In genomic region chr15:56741541-56741940, GRCh38 we compare ENCODE assay signal across 33 cellular contexts.
"Had no signal": no experiment of that assay in that cellular context is flagged by ENCODE, and none has a peak within 500 bp of the region (broad histone marks: within the 10 kb centered on the region; RNA-seq: fewer than 3 reads in every experiment).

No MANE protein-coding gene starts in this region.

- H3K27me3 ChIP-seq: brain microvascular endothelial cell, dorsolateral prefrontal cortex had no signal

- H3K9me3 Mint-ChIP-seq: activated B cell treated with CpG ODN at 0.5 μM for 24 hours; activated CD4-positive, alpha-beta memory T cell treated with anti-CD3 and anti-CD28 coated beads for 36 hours; activated naive CD4-positive, alpha-beta T cell treated with anti-CD3 and anti-CD28 coated beads for 36 hours; activated naive CD4-positive, alpha-beta T cell treated with anti-CD3 and anti-CD28 coated beads, Interleukin-2, amount 50 U/mL, for 24 hours; activated naive CD8-positive, alpha-beta T cell treated with anti-CD3 and anti-CD28 coated beads for 36 hours; activated naive CD8-positive, alpha-beta T cell treated with anti-CD3 and anti-CD28 coated beads, Interleukin-2, amount 50 U/mL, for 24 hours; activated T-helper 2 cell treated with anti-CD3 and anti-CD28 coated beads, Interferon-gamma antibody, Interleukin-2, Interleukin-4, amounts not matched to agents 10 μg/mL and 5 μg/mL and 100 μg/mL, durations not matched to agents 14 hours and 24 hours and 36 hours; central memory CD8-positive, alpha-beta T cell; endodermal cell; T-helper 2 cell treated with Interferon-gamma antibody and Interleukin-4, amounts not matched to agents 5 μg/mL and 100 μg/mL, for 36 hours had no signal

- ATAC-seq: activated CD4-positive, alpha-beta T cell treated with anti-CD3 and anti-CD28 coated beads for 36 hours; activated CD4-positive, CD25-positive, alpha-beta regulatory T cell treated with anti-CD3 and anti-CD28 coated beads, Interleukin-2, amount 50 U/mL, for 24 hours; activated CD8-positive, alpha-beta memory T cell treated with anti-CD3 and anti-CD28 coated beads, Interleukin-2, amount 10 ng/mL, durations not matched to agents 7 days and 5 days; activated CD8-positive, alpha-beta T cell treated with anti-CD3 and anti-CD28 coated beads, Interleukin-2, amount 10 ng/mL, durations not matched to agents 7 days and 5 days; activated naive CD8-positive, alpha-beta T cell treated with anti-CD3 and anti-CD28 coated beads, Interleukin-2, amount 50 U/mL, for 24 hours; esophagus mucosa; T-helper 17 cell had no signal

- H3K36me3 ChIP-seq: brain microvascular endothelial cell, WERI-Rb-1 had no signal

- DNase-seq: activated B cell treated with CpG ODN at 0.5 μM for 24 hours; activated CD4-positive, alpha-beta memory T cell treated with anti-CD3 and anti-CD28 coated beads for 36 hours; activated CD4-positive, alpha-beta T cell treated with anti-CD3 and anti-CD28 coated beads for 36 hours; activated CD8-positive, alpha-beta memory T cell treated with anti-CD3 and anti-CD28 coated beads, Interleukin-2, amount 10 ng/mL, durations not matched to agents 7 days and 5 days; activated CD8-positive, alpha-beta memory T cell treated with anti-CD3 and anti-CD28 coated beads, Interleukin-2, amount 50 U/mL, for 4 hours; activated CD8-positive, alpha-beta T cell treated with anti-CD3 and anti-CD28 coated beads, Interleukin-2, amount 10 ng/mL, durations not matched to agents 7 days and 5 days; activated effector memory CD4-positive, alpha-beta T cell treated with anti-CD3 and anti-CD28 coated beads, Interleukin-2, amount 50 U/mL, for 16 hours; activated naive CD4-positive, alpha-beta T cell treated with anti-CD3 and anti-CD28 coated beads for 36 hours; activated naive CD8-positive, alpha-beta T cell treated with anti-CD3 and anti-CD28 coated beads for 36 hours; activated naive CD8-positive, alpha-beta T cell treated with anti-CD3 and anti-CD28 coated beads, Interleukin-2, amount 50 U/mL, for 24 hours; activated T-cell treated with anti-CD3 and anti-CD28 coated beads, Interleukin-2, amount 50 U/mL, for 1 hour; activated T-cell treated with anti-CD3 and anti-CD28 coated beads, Interleukin-2, amount 50 U/mL, for 48 hours; anterior cingulate cortex; brain microvascular endothelial cell; dorsolateral prefrontal cortex; effector memory CD4-positive, alpha-beta T cell; endodermal cell; foreskin fibroblast; head of caudate nucleus; T-helper 1 cell; T-helper 17 cell; T1000; WERI-Rb-1 had no signal

- H3K36me3 Mint-ChIP-seq: activated CD4-positive, alpha-beta memory T cell treated with anti-CD3 and anti-CD28 coated beads for 36 hours; activated CD8-positive, alpha-beta memory T cell treated with anti-CD3 and anti-CD28 coated beads, Interleukin-2, amount 10 ng/mL, durations not matched to agents 7 days and 5 days; activated naive CD4-positive, alpha-beta T cell treated with anti-CD3 and anti-CD28 coated beads, Interleukin-2, amount 50 U/mL, for 24 hours; activated naive CD8-positive, alpha-beta T cell treated with anti-CD3 and anti-CD28 coated beads for 36 hours had no signal

- H3K4me1 Mint-ChIP-seq: activated B cell treated with CpG ODN at 0.5 μM for 24 hours; activated CD4-positive, alpha-beta T cell treated with anti-CD3 and anti-CD28 coated beads for 36 hours; activated CD4-positive, alpha-beta T cell treated with anti-CD3 and anti-CD28 coated beads, Interleukin-2, amount 10 ng/mL, durations not matched to agents 24 days and 14 days; activated CD8-positive, alpha-beta memory T cell treated with anti-CD3 and anti-CD28 coated beads, Interleukin-2, amount 10 ng/mL, durations not matched to agents 7 days and 5 days; activated naive CD4-positive, alpha-beta T cell treated with anti-CD3 and anti-CD28 coated beads, Interleukin-2, amount 50 U/mL, for 24 hours; activated naive CD8-positive, alpha-beta T cell treated with anti-CD3 and anti-CD28 coated beads for 36 hours; activated naive CD8-positive, alpha-beta T cell treated with anti-CD3 and anti-CD28 coated beads, Interleukin-2, amount 50 U/mL, for 24 hours; central memory CD8-positive, alpha-beta T cell; T-helper 17 cell had no signal

- H3K4me3 ChIP-seq: coronary artery, dorsolateral prefrontal cortex had no signal

- H3K27ac ChIP-seq: brain microvascular endothelial cell, coronary artery, dorsolateral prefrontal cortex, WERI-Rb-1 had no signal

- H3K27me3 Mint-ChIP-seq: activated B cell treated with CpG ODN at 0.5 μM for 24 hours; activated naive CD8-positive, alpha-beta T cell treated with anti-CD3 and anti-CD28 coated beads for 36 hours; dendritic cell treated with granulocyte-macrophage colony-stimulating factor and Interleukin-4, amounts not matched to agents 40 ng/mL and 50 ng/mL, for 4 days had no signal

- H3K4me3 Mint-ChIP-seq: activated B cell treated with CpG ODN at 0.5 μM for 24 hours; activated CD4-positive, alpha-beta memory T cell treated with anti-CD3 and anti-CD28 coated beads for 36 hours; activated CD4-positive, alpha-beta T cell treated with anti-CD3 and anti-CD28 coated beads for 36 hours; activated CD4-positive, alpha-beta T cell treated with anti-CD3 and anti-CD28 coated beads, Interleukin-2, amount 10 ng/mL, durations not matched to agents 24 days and 14 days; activated CD8-positive, alpha-beta memory T cell treated with anti-CD3 and anti-CD28 coated beads, Interleukin-2, amount 10 ng/mL, durations not matched to agents 7 days and 5 days; activated CD8-positive, alpha-beta T cell treated with anti-CD3 and anti-CD28 coated beads, Interleukin-2, amount 10 ng/mL, durations not matched to agents 7 days and 5 days; activated naive CD4-positive, alpha-beta T cell treated with anti-CD3 and anti-CD28 coated beads for 36 hours; activated naive CD4-positive, alpha-beta T cell treated with anti-CD3 and anti-CD28 coated beads, Interleukin-2, amount 50 U/mL, for 24 hours; activated naive CD8-positive, alpha-beta T cell treated with anti-CD3 and anti-CD28 coated beads for 36 hours; activated naive CD8-positive, alpha-beta T cell treated with anti-CD3 and anti-CD28 coated beads, Interleukin-2, amount 50 U/mL, for 24 hours; activated T-helper 1 cell treated with anti-CD3 and anti-CD28 coated beads, Interleukin-12 subunit alpha, Interleukin-12 subunit beta, Interleukin-2, Interleukin-4 antibody, amounts not matched to agents 30 ng/mL and 10 ng/mL and 1 ng/mL, durations not matched to agents 14 hours and 24 hours and 36 hours; central memory CD8-positive, alpha-beta T cell; dendritic cell treated with granulocyte-macrophage colony-stimulating factor and Interleukin-4, amounts not matched to agents 40 ng/mL and 50 ng/mL, for 4 days; endodermal cell; T-helper 17 cell; T-helper 2 cell treated with Interferon-gamma antibody and Interleukin-4, amounts not matched to agents 5 μg/mL and 100 μg/mL, for 36 hours had no signal

- H3K27ac Mint-ChIP-seq: activated B cell treated with CpG ODN at 0.5 μM for 24 hours; activated CD4-positive, alpha-beta memory T cell treated with anti-CD3 and anti-CD28 coated beads for 36 hours; activated CD4-positive, alpha-beta T cell treated with anti-CD3 and anti-CD28 coated beads for 36 hours; activated CD4-positive, alpha-beta T cell treated with anti-CD3 and anti-CD28 coated beads, Interleukin-2, amount 10 ng/mL, durations not matched to agents 24 days and 14 days; activated CD8-positive, alpha-beta memory T cell treated with anti-CD3 and anti-CD28 coated beads, Interleukin-2, amount 10 ng/mL, durations not matched to agents 7 days and 5 days; activated CD8-positive, alpha-beta T cell treated with anti-CD3 and anti-CD28 coated beads, Interleukin-2, amount 10 ng/mL, durations not matched to agents 7 days and 5 days; activated naive CD4-positive, alpha-beta T cell treated with anti-CD3 and anti-CD28 coated beads for 36 hours; activated naive CD4-positive, alpha-beta T cell treated with anti-CD3 and anti-CD28 coated beads, Interleukin-2, amount 50 U/mL, for 24 hours; activated naive CD8-positive, alpha-beta T cell treated with anti-CD3 and anti-CD28 coated beads for 36 hours; activated naive CD8-positive, alpha-beta T cell treated with anti-CD3 and anti-CD28 coated beads, Interleukin-2, amount 50 U/mL, for 24 hours; activated T-helper 1 cell treated with anti-CD3 and anti-CD28 coated beads, Interleukin-12 subunit alpha, Interleukin-12 subunit beta, Interleukin-2, Interleukin-4 antibody, amounts not matched to agents 30 ng/mL and 10 ng/mL and 1 ng/mL, durations not matched to agents 14 hours and 24 hours and 36 hours; activated T-helper 2 cell treated with anti-CD3 and anti-CD28 coated beads, Interferon-gamma antibody, Interleukin-2, Interleukin-4, amounts not matched to agents 10 μg/mL and 5 μg/mL and 100 μg/mL, durations not matched to agents 14 hours and 24 hours and 36 hours; dendritic cell treated with granulocyte-macrophage colony-stimulating factor and Interleukin-4, amounts not matched to agents 40 ng/mL and 50 ng/mL, for 4 days; endodermal cell; T-helper 17 cell; T-helper 2 cell treated with Interferon-gamma antibody and Interleukin-4, amounts not matched to agents 5 μg/mL and 100 μg/mL, for 36 hours had no signal
